Comparison of ENCODE assay signal across 8 cellular contexts in the genomic region with DNA sequence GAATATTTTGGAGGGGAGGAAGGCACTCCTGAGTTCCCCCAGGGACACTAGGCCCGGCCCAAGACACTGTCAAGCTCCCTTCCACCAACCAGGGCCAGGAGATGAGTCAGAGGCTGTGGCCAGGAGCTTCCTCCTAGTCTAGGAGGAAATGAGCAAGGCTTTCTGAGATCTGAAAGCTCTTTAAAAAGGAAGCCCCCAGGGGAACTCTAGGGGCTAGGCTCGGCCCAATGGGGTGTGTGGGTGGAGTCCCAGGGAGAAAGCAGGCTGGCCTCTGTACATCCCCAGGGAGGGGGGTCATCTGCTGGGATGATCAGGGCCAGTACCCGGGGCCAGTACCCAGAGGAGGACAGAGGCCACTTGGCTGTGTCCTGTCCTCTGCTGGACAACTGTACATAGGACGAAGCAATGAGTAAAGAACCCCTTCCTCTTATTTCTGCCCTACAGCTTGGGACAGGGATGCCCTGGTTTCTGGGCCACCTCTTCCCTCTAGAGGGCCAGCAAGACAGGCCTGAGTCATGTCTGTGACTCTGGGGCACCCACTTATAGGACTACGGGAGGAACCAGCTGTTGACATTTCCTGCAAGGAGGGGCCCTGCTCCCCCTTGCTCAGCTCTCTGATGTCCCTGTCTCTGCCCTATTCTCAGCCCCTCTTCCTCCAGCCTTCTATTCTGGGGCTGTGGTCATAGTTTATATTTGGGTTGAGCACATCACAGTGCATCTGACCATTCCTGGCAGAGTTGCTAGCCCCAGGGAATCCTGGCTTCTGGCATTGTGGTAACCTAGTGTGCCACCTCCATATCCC.
A peak's percentile ranks its signal among the peaks of the same experiment; 100 is the strongest.
DNase-seq lines count a peak whose midpoint lies in the region; ATAC-seq and TF ChIP-seq lines count a peak whose summit lies in the region.

No MANE protein-coding gene starts in this region.

- H3K4me3 ChIP-seq in astrocyte of the spinal cord (ENCODE audit: low read depth, low read length) = no peak overlapping the region

- peak overlapping the region; percentile 42 for H3K27ac ChIP-seq in layer of hippocampus (ENCODE audit: low read depth, low read length)

- no peaks in the 10 kb centered on the region for H3K27me3 ChIP-seq in layer of hippocampus (ENCODE audit: control insufficient read depth, insufficient read depth, low read length)

- in situ Hi-C loops in astrocyte of the spinal cord (cut with HindIII; ENCODE audit: low sequenced_read_pairs) = no loop called here

- ATAC-seq in GM19324 (IDR thresholded peaks at IDR 0.05; ENCODE audit: low FRiP score, unreplicated experiment) (peak; percentile 32), HG03460 (IDR thresholded peaks at IDR 0.05; ENCODE audit: unreplicated experiment) (peak; percentile 47)

- peak; percentile 1 for TF ChIP-seq CTCF in astrocyte of the spinal cord (IDR thresholded peaks at IDR 0.05; ENCODE audit: low read depth, low read length)

- DNase-seq in Ammon's horn (ENCODE audit: low spot score) (peak; percentile 68), T-helper 9 cell (peak; percentile 71), astrocyte of the spinal cord (ENCODE audit: low read depth, low spot score) (peak; percentile 86), NCI-H2227 (lab: John Stamatoyannopoulos, UW; ENCODE audit: unreplicated experiment) (no peak)
- peak; percentile 55 to 71 for DNase-seq in stimulated activated CD4-positive, alpha-beta T cell treated with anti-CD3 and anti-CD28 coated beads, Interleukin-4, amount 100 ng/mL, for 48 hours (ENCODE audit: low read depth in 2 of 2)
